ENCODE assay signal across 8 cellular contexts in genomic region chr17:30550512-30551273, GRCh38.
DNase-seq lines count a peak whose midpoint lies in the region; ATAC-seq, FAIRE-seq and TF ChIP-seq lines count a peak whose summit lies in the region.

No MANE protein-coding gene starts in this region.

- 90% methylated on average over 8 of the region's 10 CpGs for WGBS in mammary epithelial cell (ENCODE audit: low coverage, missing lambda C conversion rate)

- ATAC-seq in activated naive CD8-positive, alpha-beta T cell treated with anti-CD3 and anti-CD28 coated beads, Interleukin-2, amount 10 ng/mL, durations not matched to agents 7 days and 5 days (ENCODE audit: low read depth), result peak; percentile 36
- no peak for ATAC-seq in Right ventricle myocardium superior (ENCODE audit: poor library complexity)

- peaks cover 8% of the 10 kb centered on the region for H3K4me1 Mint-ChIP-seq in activated naive CD8-positive, alpha-beta T cell treated with anti-CD3 and anti-CD28 coated beads, Interleukin-2, amount 10 ng/mL, durations not matched to agents 7 days and 5 days
- no peaks in the 10 kb centered on the region for H3K4me1 Mint-ChIP-seq in activated naive CD8-positive, alpha-beta T cell treated with anti-CD3 and anti-CD28 coated beads for 36 hours

- H2AFZ ChIP-seq in mammary epithelial cell (ENCODE audit: low read depth, low read length), result no peak overlapping the region

- DNase-seq in activated naive CD8-positive, alpha-beta T cell treated with anti-CD3 and anti-CD28 coated beads, Interleukin-2, amount 10 ng/mL, durations not matched to agents 7 days and 5 days, result peak; percentile 28
- no peak for DNase-seq in activated naive CD8-positive, alpha-beta T cell treated with anti-CD3 and anti-CD28 coated beads for 36 hours
- DNase-seq in MG63 (peak; percentile 88), mammary epithelial cell (peak; percentile 42), urothelium cell line (ENCODE audit: low spot score) (peak; percentile 83), GM13976 (ENCODE audit: low spot score) (no peak), Right ventricle myocardium superior (no peak), NCI-H345 treated with DMSO at 0.1 percent for 48 hours (lab: John Stamatoyannopoulos, UW; ENCODE audit: unreplicated experiment) (no peak)

- no peak overlapping the region for H3K4me3 Mint-ChIP-seq in activated naive CD8-positive, alpha-beta T cell treated with anti-CD3 and anti-CD28 coated beads, Interleukin-2, amount 10 ng/mL, durations not matched to agents 7 days and 5 days
- H3K4me3 Mint-ChIP-seq in activated naive CD8-positive, alpha-beta T cell treated with anti-CD3 and anti-CD28 coated beads for 36 hours, result no peak overlapping the region

- no peaks in the 10 kb centered on the region for H4K20me1 ChIP-seq in mammary epithelial cell (ENCODE audit: insufficient read depth, low read length)

- no peaks in the 10 kb centered on the region for H3K79me2 ChIP-seq in mammary epithelial cell (ENCODE audit: insufficient read depth, low read length)

- intact Hi-C loops in mammary epithelial cell (cut with micrococcal nuclease), result no loop called here
- intact Hi-C loops in Right ventricle myocardium superior (cut with DNase I), result no loop called here

- no peak overlapping the region for H3K4me2 ChIP-seq in mammary epithelial cell (ENCODE audit: insufficient read depth, low read depth, low read length)

- no peaks in the 10 kb centered on the region for H3K4me1 ChIP-seq in mammary epithelial cell (ENCODE audit: insufficient read depth, low read length)

- FAIRE-seq in urothelium cell line (lab: Jason Lieb, UNC), result peak; percentile 95

- in situ Hi-C loops in mammary epithelial cell (cut with MboI; ENCODE audit: low sequenced_read_pairs in 2 of 2) (no loop called here), GM13976 (cut with MboI; ENCODE audit: low sequenced_read_pairs, unreplicated experiment) (no loop called here)

- CTCF ChIA-PET in mammary epithelial cell (lab: Charles Lee; ENCODE audit: low non-redundant PET), result no interaction called here

- no peaks in the 10 kb centered on the region for H3K36me3 Mint-ChIP-seq in activated naive CD8-positive, alpha-beta T cell treated with anti-CD3 and anti-CD28 coated beads, Interleukin-2, amount 10 ng/mL, durations not matched to agents 7 days and 5 days
- no peaks in the 10 kb centered on the region for H3K36me3 Mint-ChIP-seq in activated naive CD8-positive, alpha-beta T cell treated with anti-CD3 and anti-CD28 coated beads for 36 hours

- POLR2A ChIA-PET in activated naive CD8-positive, alpha-beta T cell treated with anti-CD3 and anti-CD28 coated beads, Interleukin-2, amount 10 ng/mL, durations not matched to agents 7 days and 5 days (lab: Charles Lee), result no interaction called here

- no peak for TF ChIP-seq CTCF in mammary epithelial cell (conservative IDR thresholded peaks at IDR 0.05 in 1 of 2, IDR thresholded peaks at IDR 0.05 in 1 of 2; ENCODE audit: extremely low read depth in 1 of 2, insufficient read depth in 1 of 2, low read depth in 1 of 2, low read length in 2 of 2)
- no peak for TF ChIP-seq CTCF in GM13976 (IDR thresholded peaks at IDR 0.05; ENCODE audit: borderline replicate concordance, control extremely low read depth, extremely low read depth, insufficient read depth, missing control alignments)

- BruUV-seq in mammary epithelial cell (replicated peaks; lab: Mats Ljungman, UMichigan), result no TSS peak

- no peak overlapping the region for H3K9ac ChIP-seq in mammary epithelial cell (ENCODE audit: insufficient read depth, low read length)

- peaks cover 2% of the 10 kb centered on the region for H3K27me3 Mint-ChIP-seq in activated naive CD8-positive, alpha-beta T cell treated with anti-CD3 and anti-CD28 coated beads, Interleukin-2, amount 10 ng/mL, durations not matched to agents 7 days and 5 days
- no peaks in the 10 kb centered on the region for H3K27me3 Mint-ChIP-seq in activated naive CD8-positive, alpha-beta T cell treated with anti-CD3 and anti-CD28 coated beads for 36 hours

- no peak overlapping the region for H3K27ac Mint-ChIP-seq in activated naive CD8-positive, alpha-beta T cell treated with anti-CD3 and anti-CD28 coated beads, Interleukin-2, amount 10 ng/mL, durations not matched to agents 7 days and 5 days
- H3K27ac Mint-ChIP-seq in activated naive CD8-positive, alpha-beta T cell treated with anti-CD3 and anti-CD28 coated beads for 36 hours, result no peak overlapping the region

- H3K4me3 ChIP-seq in MG63 (no peak overlapping the region), mammary epithelial cell (replicated peaks in 1 of 3; ENCODE audit: insufficient read depth in 1 of 3, low read depth in 2 of 3, low read length in 3 of 3) (no peak overlapping the region)

- H3K9me3 ChIP-seq in MG63, result no peaks in the 10 kb centered on the region
- no peaks in the 10 kb centered on the region for H3K9me3 ChIP-seq in mammary epithelial cell (replicated peaks; ENCODE audit: insufficient read depth, low read length)

- no peaks in the 10 kb centered on the region for H3K9me3 Mint-ChIP-seq in activated naive CD8-positive, alpha-beta T cell treated with anti-CD3 and anti-CD28 coated beads, Interleukin-2, amount 10 ng/mL, durations not matched to agents 7 days and 5 days
- no peaks in the 10 kb centered on the region for H3K9me3 Mint-ChIP-seq in activated naive CD8-positive, alpha-beta T cell treated with anti-CD3 and anti-CD28 coated beads for 36 hours

- dilution Hi-C loops in mammary epithelial cell (cut with HindIII; ENCODE audit: low sequenced_read_pairs), result no loop called here

- H3K36me3 ChIP-seq in MG63 (no peaks in the 10 kb centered on the region), mammary epithelial cell (ENCODE audit: insufficient read depth, low read length) (no peaks in the 10 kb centered on the region)

- H3K27me3 ChIP-seq in MG63 (no peaks in the 10 kb centered on the region), mammary epithelial cell (ENCODE audit: insufficient read depth, low read length) (no peaks in the 10 kb centered on the region)

- H3K27ac ChIP-seq in mammary epithelial cell (ENCODE audit: insufficient read depth, low read depth, low read length), result no peak overlapping the region

Comparison
In these comparisons a context has a peak if more than half of its experiments do, and no peak if none do; other contexts are left out.
1. DNase-seq: peak in activated naive CD8-positive, alpha-beta T cell treated with anti-CD3 and anti-CD28 coated beads, Interleukin-2, amount 10 ng/mL, durations not matched to agents 7 days and 5 days (single experiment), MG63 (single experiment), mammary epithelial cell (single experiment) and urothelium cell line (single experiment); none in activated naive CD8-positive, alpha-beta T cell treated with anti-CD3 and anti-CD28 coated beads for 36 hours (single experiment), GM13976 (single experiment), Right ventricle myocardium superior (single experiment) and NCI-H345 treated with DMSO at 0.1 percent for 48 hours (single experiment).